ENCODE assay signal across 20 cellular contexts in genomic region chr3:46576899-46577298, GRCh38. TPM values are rescaled to one million over a fixed set of nuclear protein-coding genes. Genes with fewer than 3 reads are reported as not detected.
DNase-seq lines count a peak whose midpoint lies in the region; ATAC-seq and TF ChIP-seq lines count a peak whose summit lies in the region.
"Had no signal": no experiment of that assay in that cellular context is flagged by ENCODE, and none has a peak within 500 bp of the region (broad histone marks: within the 10 kb centered on the region; RNA-seq: fewer than 3 reads in every experiment).

No MANE protein-coding gene starts in this region.

- TF ChIP-seq CTCF in colonic mucosa (IDR thresholded peaks at IDR 0.05), result no peak
- TF ChIP-seq CTCF in thyroid gland (IDR thresholded peaks at IDR 0.05), result no peak

- no peak overlapping the region for H2BK5ac ChIP-seq in neuronal stem cell (ENCODE audit: low read length)

- H2AK5ac ChIP-seq in neuronal stem cell (ENCODE audit: low read depth, low read length), result no peak overlapping the region

- H3K79me1 ChIP-seq in neuronal stem cell (ENCODE audit: low read depth, low read length), result no peaks in the 10 kb centered on the region

- no peak overlapping the region for H3K18ac ChIP-seq in neuronal stem cell (ENCODE audit: low read length)

- DNase-seq in colonic mucosa (peak; percentile 27), neuronal stem cell (ENCODE audit: low spot score) (no peak), thyroid gland (peak; percentile 50 to 56), HUDEP-2 (lab: John Stamatoyannopoulos, UW; ENCODE audit: unreplicated experiment in 76 of 76) (no peak)
- DNase-seq: activated CD4-positive, alpha-beta T cell treated with anti-CD3 and anti-CD28 coated beads, Interleukin-2, amount 10 ng/mL, durations not matched to agents 24 days and 14 days; CD8-positive, alpha-beta memory T cell; GM23248; natural killer cell; NCI-H146; SHP77; testis had no signal

- H3K27me3 ChIP-seq in colonic mucosa (no peaks in the 10 kb centered on the region), iPS-18a (ENCODE audit: control insufficient read depth, insufficient read depth, low read length) (peaks cover 31% of the 10 kb centered on the region), neuronal stem cell (ENCODE audit: control insufficient read depth in 3 of 3, insufficient read depth in 3 of 3, low read depth in 1 of 3, low read length in 3 of 3) (peaks cover 6 to 65% (median 52%) of the 10 kb centered on the region in 3 experiments), thyroid gland (no peaks in the 10 kb centered on the region)
- H3K27me3 ChIP-seq: breast epithelium, testis had no signal

- H4K8ac ChIP-seq in neuronal stem cell (ENCODE audit: low read depth, low read length), result no peak overlapping the region

- H3K36me3 ChIP-seq in colonic mucosa (no peaks in the 10 kb centered on the region), iPS-18a (ENCODE audit: control insufficient read depth, low read depth, low read length) (peaks cover 31% of the 10 kb centered on the region), neuronal stem cell (replicated peaks in 1 of 2; ENCODE audit: control insufficient read depth in 2 of 2, insufficient read depth in 2 of 2, low read length in 2 of 2) (no peaks in the 10 kb centered on the region), thyroid gland (no peaks in the 10 kb centered on the region)
- H3K36me3 ChIP-seq: breast epithelium, prostate gland had no signal

- H3K4me2 ChIP-seq in neuronal stem cell (ENCODE audit: insufficient read depth, low read length, poor library complexity, severe bottlenecking), result no peak overlapping the region

- no peak for TF ChIP-seq POLR2A in thyroid gland (IDR thresholded peaks at IDR 0.05)

- peak overlapping the region; percentile 65 for H3K23ac ChIP-seq in neuronal stem cell (ENCODE audit: low read depth, low read length, poor library complexity)

- no peak overlapping the region for H2AFZ ChIP-seq in neuronal stem cell (ENCODE audit: low read length)
- H2AFZ ChIP-seq: GM23248 had no signal

- H4K91ac ChIP-seq in neuronal stem cell (ENCODE audit: low read depth, low read length, poor library complexity), result no peak overlapping the region

- no CpG with 5 or more reads among the region's 21 CpGs for WGBS in neuronal stem cell (ENCODE audit: extremely low coverage in 2 of 2, insufficient read length in 2 of 2, insufficient replicate concordance in 1 of 2), 2 donors
- 40 to 42% methylated on average over 21 of the region's 21 CpGs for WGBS in thyroid gland, 2 donors

- H3K9ac ChIP-seq in colonic mucosa (ENCODE audit: low read depth in 2 of 2, low read length in 2 of 2) (no peak overlapping the region), iPS-18a (ENCODE audit: low read length) (peak overlapping the region; percentile 69), neuronal stem cell (ENCODE audit: low read depth, low read length, poor library complexity) (no peak overlapping the region)
- H3K9ac ChIP-seq: GM23248 had no signal

- ATAC-seq in HG03457 (IDR thresholded peaks at IDR 0.05; ENCODE audit: unreplicated experiment), result no peak
- no peak for ATAC-seq in GM21515 (IDR thresholded peaks at IDR 0.05; ENCODE audit: unreplicated experiment)
- ATAC-seq: natural killer cell had no signal

- intact Hi-C loops in colonic mucosa (cut with DNase I) (no loop called here), thyroid gland (cut with DNase I) (loop anchor here (10.0 kb wide), 1 partner anchor 48 kb away; no protein-coding TSS in a partner anchor)

- H3K4me1 ChIP-seq in colonic mucosa (no peaks in the 10 kb centered on the region), iPS-18a (ENCODE audit: control insufficient read depth, low read depth, low read length) (peaks cover 53% of the 10 kb centered on the region), neuronal stem cell (ENCODE audit: control insufficient read depth in 2 of 2, insufficient read depth in 1 of 2, low read depth in 1 of 2, low read length in 2 of 2) (peaks cover 0 to 12% of the 10 kb centered on the region in 2 donors), thyroid gland (peaks cover 28 to 42% of the 10 kb centered on the region in 2 donors)
- H3K4me1 ChIP-seq: breast epithelium, prostate gland had no signal

- no peak overlapping the region for H3K4ac ChIP-seq in neuronal stem cell (ENCODE audit: low read length)

- H3K14ac ChIP-seq in neuronal stem cell (ENCODE audit: low read length), result no peak overlapping the region

- H2BK120ac ChIP-seq in neuronal stem cell (ENCODE audit: low read depth, low read length), result no peak overlapping the region

- H3K27ac ChIP-seq in colonic mucosa, result no peak overlapping the region
- H3K27ac ChIP-seq in iPS-18a (ENCODE audit: low read length), result peak overlapping the region; percentile 81
- no peak overlapping the region for H3K27ac ChIP-seq in neuronal stem cell (replicated peaks; ENCODE audit: low read length)
- H3K27ac ChIP-seq in thyroid gland, result no peak overlapping the region
- H3K27ac ChIP-seq: breast epithelium, epithelial cell of prostate, GM23248, HL-60, prostate gland, testis had no signal

- no peak overlapping the region for H2BK12ac ChIP-seq in neuronal stem cell (ENCODE audit: low read length)

- H3K4me3 ChIP-seq in colonic mucosa (no peak overlapping the region), iPS-18a (ENCODE audit: low read length) (peak overlapping the region; percentile 95), neuronal stem cell (ENCODE audit: low read length in 2 of 2) (no peak overlapping the region), thyroid gland (replicated peaks in 1 of 3) (no peak overlapping the region)
- H3K4me3 ChIP-seq: breast epithelium, GM23248, prostate gland had no signal

- no peak overlapping the region for H2BK15ac ChIP-seq in neuronal stem cell (ENCODE audit: low read length)

- H3K9me3 ChIP-seq in colonic mucosa (no peaks in the 10 kb centered on the region), iPS-18a (ENCODE audit: control insufficient read depth, low read depth, low read length) (no peaks in the 10 kb centered on the region), neuronal stem cell (replicated peaks in 1 of 2; ENCODE audit: control insufficient read depth in 2 of 2, insufficient read depth in 1 of 2, low read depth in 1 of 2, low read length in 2 of 2) (no peaks in the 10 kb centered on the region), thyroid gland (no peaks in the 10 kb centered on the region)
- H3K9me3 ChIP-seq: breast epithelium, prostate gland, testis had no signal

RNA-seq across cellular contexts. Expression of gene LRRC2, which starts 10.8 kb away (rescaled TPM):
- total RNA-seq in colonic mucosa (1 to 10 TPM in 1 of 2 donors, under 1 TPM in 1; 0.44 to 2.0 TPM), thyroid gland (10 to 100 TPM; 25.0 to 37.4 (median 31.0) TPM)
- 0.11 TPM for polyA plus RNA-seq in neuronal stem cell (2013, experiment 1 of 2)
- 0.14 TPM for polyA plus RNA-seq in neuronal stem cell (2013, experiment 2 of 2)
- total RNA-seq: activated CD4-positive, alpha-beta T cell treated with anti-CD3 and anti-CD28 coated beads, Interleukin-2, amount 10 ng/mL, durations not matched to agents 24 days and 14 days had no signal
- polyA plus RNA-seq: CD8-positive, alpha-beta memory T cell had no signal

RNA-seq across cellular contexts. Expression of gene FAM240A, which starts 35.4 kb away (rescaled TPM):
- total RNA-seq in colonic mucosa, result not detected
- not detected for polyA plus RNA-seq in neuronal stem cell (2013, experiment 1 of 2)
- polyA plus RNA-seq in neuronal stem cell (2013, experiment 2 of 2), result not detected
- 1 to 10 TPM in 1 of 4 donors, under 1 TPM in 1, not detected in 2; 0.22 to 1.1 TPM for total RNA-seq in thyroid gland
- total RNA-seq: activated CD4-positive, alpha-beta T cell treated with anti-CD3 and anti-CD28 coated beads, Interleukin-2, amount 10 ng/mL, durations not matched to agents 24 days and 14 days; breast epithelium; CD8-positive, alpha-beta memory T cell; frontal cortex; GM23248; natural killer cell; OCI-LY7; testis had no signal
- polyA plus RNA-seq: CD8-positive, alpha-beta memory T cell; GM23248 had no signal

Comparison
In these comparisons a context has a peak if more than half of its experiments do, and no peak if none do; other contexts are left out.
1. DNase-seq: peak in colonic mucosa (single experiment) and thyroid gland (2 of 2); none in neuronal stem cell (single experiment) and HUDEP-2 (0 of 76).
2. RNA of gene LRRC2, which starts 10.8 kb away (total RNA-seq): 25.0 to 37.4 TPM in thyroid gland; 0.44 to 2.0 TPM in colonic mucosa; every median in the first group is over 4 times any median in the second.